In the genomic region with DNA sequence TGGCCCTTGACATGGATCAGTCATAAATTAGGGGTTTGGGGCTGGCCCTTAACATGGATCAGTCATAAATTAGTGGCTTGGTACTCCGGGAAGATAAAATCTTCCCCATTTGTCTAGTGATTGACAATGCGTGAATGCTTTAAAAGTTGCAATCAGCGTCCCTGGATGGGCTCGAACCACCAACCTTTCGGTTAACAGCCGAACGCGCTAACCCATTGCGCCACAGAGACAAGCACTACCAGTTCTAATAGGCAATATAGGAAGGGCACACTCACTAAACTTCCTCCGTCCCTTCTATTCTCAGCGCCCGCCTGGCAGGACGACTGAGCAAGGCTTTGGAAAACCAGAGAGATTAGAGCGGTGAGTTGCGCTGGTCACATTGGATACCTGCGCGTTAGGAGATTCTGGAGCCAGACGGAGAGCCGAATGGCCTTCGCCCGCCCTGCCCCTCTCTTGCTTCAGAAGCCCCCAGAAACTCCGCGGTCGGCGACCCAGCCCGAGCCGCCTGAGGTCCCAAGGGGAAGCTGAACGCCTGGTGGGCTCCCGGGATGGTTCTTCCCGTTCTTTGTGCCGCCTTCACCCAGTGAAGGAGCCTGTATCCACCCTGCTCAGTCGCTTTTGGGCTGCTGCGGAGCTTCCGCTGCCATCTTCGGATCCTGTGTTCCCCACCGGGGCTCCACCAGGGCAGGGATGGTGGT, we compare ENCODE assay signal across 11 cellular contexts.
A peak's percentile ranks its signal among the peaks of the same experiment; 100 is the strongest.
DNase-seq lines count a peak whose midpoint lies in the region; ATAC-seq, FAIRE-seq and TF ChIP-seq lines count a peak whose summit lies in the region.
"Had no signal": no experiment of that assay in that cellular context is flagged by ENCODE, and none has a peak within 500 bp of the region (broad histone marks: within the 10 kb centered on the region; RNA-seq: fewer than 3 reads in every experiment).

No MANE protein-coding gene starts in this region.

- FAIRE-seq in kidney (lab: Jason Lieb, UNC): no peak

- peaks cover 36% of the 10 kb centered on the region for H3K27me3 Mint-ChIP-seq in activated T-helper 2 cell treated with anti-CD3 and anti-CD28 coated beads, Interferon-gamma antibody, Interleukin-2, Interleukin-4, amounts not matched to agents 10 μg/mL and 5 μg/mL and 100 μg/mL, durations not matched to agents 14 hours and 24 hours and 36 hours (ENCODE audit: low read depth)
- peaks cover 12 to 62% (median 38%) of the 10 kb centered on the region in 5 donors for H3K27me3 Mint-ChIP-seq in naive thymus-derived CD8-positive, alpha-beta T cell

- ATAC-seq in heart right ventricle (no peak), upper lobe of right lung (peak; percentile 57), GM21825 (IDR thresholded peaks at IDR 0.05; ENCODE audit: unreplicated experiment) (no peak)
- ATAC-seq in naive thymus-derived CD8-positive, alpha-beta T cell: no peak
- ATAC-seq: Panc1 had no signal

- no peak overlapping the region for H3K9ac ChIP-seq in kidney (ENCODE audit: low read length in 2 of 2)

- peak overlapping the region; percentile 47 for H3K4me3 Mint-ChIP-seq in activated T-helper 2 cell treated with anti-CD3 and anti-CD28 coated beads, Interferon-gamma antibody, Interleukin-2, Interleukin-4, amounts not matched to agents 10 μg/mL and 5 μg/mL and 100 μg/mL, durations not matched to agents 14 hours and 24 hours and 36 hours (ENCODE audit: low read depth)
- no peak overlapping the region for H3K4me3 Mint-ChIP-seq in naive thymus-derived CD8-positive, alpha-beta T cell

- no peak overlapping the region for H3K27ac Mint-ChIP-seq in activated T-helper 2 cell treated with anti-CD3 and anti-CD28 coated beads, Interferon-gamma antibody, Interleukin-2, Interleukin-4, amounts not matched to agents 10 μg/mL and 5 μg/mL and 100 μg/mL, durations not matched to agents 14 hours and 24 hours and 36 hours
- H3K27ac Mint-ChIP-seq in naive thymus-derived CD8-positive, alpha-beta T cell: peak overlapping the region in 1 of 10 donors; percentile 40

- POLR2A ChIA-PET in naive thymus-derived CD8-positive, alpha-beta T cell (lab: Charles Lee): no interaction called here

- H3K9me3 Mint-ChIP-seq in activated T-helper 2 cell treated with anti-CD3 and anti-CD28 coated beads, Interferon-gamma antibody, Interleukin-2, Interleukin-4, amounts not matched to agents 10 μg/mL and 5 μg/mL and 100 μg/mL, durations not matched to agents 14 hours and 24 hours and 36 hours: no peaks in the 10 kb centered on the region
- peaks cover 0 to 17% (median 0%) of the 10 kb centered on the region in 9 donors for H3K9me3 Mint-ChIP-seq in naive thymus-derived CD8-positive, alpha-beta T cell

- TF ChIP-seq CTCF in cardiac muscle cell (IDR thresholded peaks at IDR 0.05; ENCODE audit: low read depth, low read length) (no peak), heart right ventricle (IDR thresholded peaks at IDR 0.05) (no peak), kidney (IDR thresholded peaks at IDR 0.05; ENCODE audit: borderline replicate concordance, extremely low read depth, insufficient read depth) (no peak), upper lobe of right lung (IDR thresholded peaks at IDR 0.05) (no peak)

- H3K4me1 ChIP-seq in cardiac muscle cell (ENCODE audit: low read depth) (no peaks in the 10 kb centered on the region), heart right ventricle (no peaks in the 10 kb centered on the region), kidney (ENCODE audit: control insufficient read depth in 1 of 2, insufficient read depth in 1 of 2, low read depth in 1 of 2, low read length in 2 of 2) (no peaks in the 10 kb centered on the region), upper lobe of right lung (no peaks in the 10 kb centered on the region)

- peak; percentile 3 to 25 for DNase-seq in cardiac muscle cell (ENCODE audit: low read depth in 1 of 2, low spot score in 1 of 2)
- DNase-seq in heart right ventricle: no peak
- DNase-seq in activated T-helper 2 cell treated with anti-CD3 and anti-CD28 coated beads, Interferon-gamma antibody, Interleukin-2, Interleukin-4, amounts not matched to agents 10 μg/mL and 5 μg/mL and 100 μg/mL, durations not matched to agents 14 hours and 24 hours and 36 hours (ENCODE audit: low spot score): no peak
- DNase-seq in kidney: peak; percentile 77
- no peak for DNase-seq in upper lobe of right lung
- DNase-seq in naive thymus-derived CD8-positive, alpha-beta T cell: no peak
- no peak for DNase-seq in NOMO-1 treated with DMSO at 0.1 percent for 48 hours (lab: John Stamatoyannopoulos, UW; ENCODE audit: unreplicated experiment)
- DNase-seq: activated effector memory CD4-positive, alpha-beta T cell treated with anti-CD3 and anti-CD28 coated beads, Interleukin-2, amount 50 U/mL, for 16 hours had no signal

- no peaks in the 10 kb centered on the region for H3K9me3 ChIP-seq in cardiac muscle cell (ENCODE audit: low read depth)
- no peaks in the 10 kb centered on the region for H3K9me3 ChIP-seq in heart right ventricle
- H3K9me3 ChIP-seq in kidney (ENCODE audit: control insufficient read depth in 1 of 2, low read length in 2 of 2): no peaks in the 10 kb centered on the region
- no peaks in the 10 kb centered on the region for H3K9me3 ChIP-seq in upper lobe of right lung

- H3K4me1 Mint-ChIP-seq in activated T-helper 2 cell treated with anti-CD3 and anti-CD28 coated beads, Interferon-gamma antibody, Interleukin-2, Interleukin-4, amounts not matched to agents 10 μg/mL and 5 μg/mL and 100 μg/mL, durations not matched to agents 14 hours and 24 hours and 36 hours (ENCODE audit: low read depth): peaks cover 2% of the 10 kb centered on the region
- H3K4me1 Mint-ChIP-seq in naive thymus-derived CD8-positive, alpha-beta T cell: peaks cover 0 to 2% (median 0%) of the 10 kb centered on the region in 4 donors

- WGBS in heart right ventricle, 2 donors: 2 to 4% methylated on average over 36 of the region's 36 CpGs

- no peaks in the 10 kb centered on the region for H3K36me3 ChIP-seq in cardiac muscle cell
- H3K36me3 ChIP-seq in heart right ventricle: no peaks in the 10 kb centered on the region
- no peaks in the 10 kb centered on the region for H3K36me3 ChIP-seq in kidney (ENCODE audit: control insufficient read depth in 1 of 2, insufficient read depth in 2 of 2, low read length in 2 of 2)
- H3K36me3 ChIP-seq in upper lobe of right lung: no peaks in the 10 kb centered on the region

- intact Hi-C loops in heart right ventricle (cut with DNase I) (no loop called here), kidney (cut with DNase I) (no loop called here), upper lobe of right lung (cut with DNase I) (no loop called here)
- intact Hi-C loops in activated T-helper 2 cell treated with anti-CD3 and anti-CD28 coated beads, Interferon-gamma antibody, Interleukin-2, Interleukin-4, amounts not matched to agents 10 μg/mL and 5 μg/mL and 100 μg/mL, durations not matched to agents 14 hours and 24 hours and 36 hours (cut with micrococcal nuclease): no loop called here

- H3K27me3 ChIP-seq in cardiac muscle cell (no peaks in the 10 kb centered on the region), heart right ventricle (peaks cover 0 to 65% (median 50%) of the 10 kb centered on the region in 7 donors), upper lobe of right lung (peaks cover 39% of the 10 kb centered on the region)

- no peaks in the 10 kb centered on the region for H3K36me3 Mint-ChIP-seq in activated T-helper 2 cell treated with anti-CD3 and anti-CD28 coated beads, Interferon-gamma antibody, Interleukin-2, Interleukin-4, amounts not matched to agents 10 μg/mL and 5 μg/mL and 100 μg/mL, durations not matched to agents 14 hours and 24 hours and 36 hours (ENCODE audit: low read depth)
- H3K36me3 Mint-ChIP-seq in naive thymus-derived CD8-positive, alpha-beta T cell: peaks cover 0 to 11% (median 0%) of the 10 kb centered on the region in 3 donors

- H3K27ac ChIP-seq in cardiac muscle cell: no peak overlapping the region
- no peak overlapping the region for H3K27ac ChIP-seq in heart right ventricle
- H3K27ac ChIP-seq in kidney (ENCODE audit: low read depth in 2 of 2, low read length in 2 of 2): no peak overlapping the region
- H3K27ac ChIP-seq in upper lobe of right lung: no peak overlapping the region
- H3K27ac ChIP-seq: HL-60 had no signal

- H3K4me3 ChIP-seq in cardiac muscle cell (peak overlapping the region; percentile 33), heart right ventricle (peak overlapping the region in 1 of 10 donors; percentile 11), kidney (ENCODE audit: low read length in 2 of 2) (no peak overlapping the region), upper lobe of right lung (peak overlapping the region; percentile 1)

Comparison
In these comparisons a context has a peak if more than half of its experiments do, and no peak if none do; other contexts are left out.
1. DNase-seq: peak in cardiac muscle cell (2 of 2) and kidney (single experiment); none in heart right ventricle (0 of 2), activated T-helper 2 cell treated with anti-CD3 and anti-CD28 coated beads, Interferon-gamma antibody, Interleukin-2, Interleukin-4, amounts not matched to agents 10 μg/mL and 5 μg/mL and 100 μg/mL, durations not matched to agents 14 hours and 24 hours and 36 hours (single experiment), upper lobe of right lung (single experiment), naive thymus-derived CD8-positive, alpha-beta T cell (0 of 10) and NOMO-1 treated with DMSO at 0.1 percent for 48 hours (single experiment).
2. H3K4me3 ChIP-seq: peak in cardiac muscle cell (single experiment) and upper lobe of right lung (single experiment); none in kidney (0 of 2).